ENCODE assay signal across 8 cellular contexts in the genomic region with DNA sequence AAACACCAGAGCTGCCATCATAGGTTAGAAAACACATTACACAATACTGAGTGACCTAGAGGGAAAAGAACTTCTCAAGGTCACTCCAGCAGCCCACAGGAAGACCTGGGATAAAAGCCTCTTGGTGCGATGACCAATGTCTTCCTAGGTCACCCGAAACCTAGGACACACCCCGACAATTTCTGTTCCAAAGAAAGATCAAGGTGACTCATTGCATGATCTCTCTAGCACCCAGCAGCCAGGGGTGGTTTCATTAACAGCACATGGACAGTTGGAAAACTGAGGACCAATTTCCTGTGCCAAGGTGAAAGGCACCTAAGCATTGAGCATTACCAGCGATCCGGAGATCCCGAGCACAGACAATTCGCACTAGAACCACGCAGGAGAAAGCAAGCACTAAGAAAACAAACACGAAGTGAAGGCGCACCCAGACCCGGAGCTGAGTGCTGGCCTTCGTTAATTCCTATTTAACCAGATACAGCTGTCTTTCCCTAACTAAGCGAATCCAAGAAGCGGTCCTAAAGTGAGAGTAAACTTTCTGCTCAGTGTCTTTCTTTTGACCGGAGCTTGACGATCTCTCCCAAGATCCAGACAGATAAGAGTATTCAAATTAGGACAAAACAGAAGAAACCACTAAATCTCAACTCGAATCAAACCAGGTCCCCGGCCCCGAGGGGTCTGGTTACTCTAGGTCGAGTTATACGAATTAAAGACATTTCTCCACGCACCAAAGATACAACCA.
A peak's percentile ranks its signal among the peaks of the same experiment; 100 is the strongest.
DNase-seq lines count a peak whose midpoint lies in the region; ATAC-seq lines count a peak whose summit lies in the region.

No MANE protein-coding gene starts in this region.

- H3K9me3 ChIP-seq in SK-N-MC (ENCODE audit: low read depth, low read length) (no peaks in the 10 kb centered on the region), neuron (ENCODE audit: low read length) (no peaks in the 10 kb centered on the region)

- H3K27ac ChIP-seq in SK-N-MC, result no peak overlapping the region

- DNase-seq in activated naive CD4-positive, alpha-beta T cell treated with anti-CD3 and anti-CD28 coated beads, Interleukin-2, amount 10 ng/mL, durations not matched to agents 7 days and 5 days, result no peak
- DNase-seq in activated naive CD4-positive, alpha-beta T cell (lab: John Stamatoyannopoulos, UW), result no peak
- DNase-seq in SK-N-MC (ENCODE audit: low read depth, low spot score) (no peak), fibroblast of gingiva (ENCODE audit: low read depth) (peak; percentile 38), GOT3 (lab: John Stamatoyannopoulos, UW) (no peak)

- H3K27me3 Mint-ChIP-seq in activated naive CD4-positive, alpha-beta T cell treated with anti-CD3 and anti-CD28 coated beads, Interleukin-2, amount 10 ng/mL, durations not matched to agents 7 days and 5 days, result peaks cover 65% of the 10 kb centered on the region

- H3K27ac Mint-ChIP-seq in activated naive CD4-positive, alpha-beta T cell treated with anti-CD3 and anti-CD28 coated beads, Interleukin-2, amount 10 ng/mL, durations not matched to agents 7 days and 5 days, result no peak overlapping the region

- peaks cover 4% of the 10 kb centered on the region for H3K27me3 ChIP-seq in neuron (ENCODE audit: insufficient read depth, low read length)

- no peaks in the 10 kb centered on the region for H3K36me3 ChIP-seq in SK-N-MC (ENCODE audit: insufficient read depth, low read length)
- no peaks in the 10 kb centered on the region for H3K36me3 ChIP-seq in neuron (ENCODE audit: insufficient read depth, low read length)

- H3K4me1 Mint-ChIP-seq in activated naive CD4-positive, alpha-beta T cell treated with anti-CD3 and anti-CD28 coated beads, Interleukin-2, amount 10 ng/mL, durations not matched to agents 7 days and 5 days, result peaks cover 15% of the 10 kb centered on the region

- CTCF ChIA-PET in activated naive CD4-positive, alpha-beta T cell treated with anti-CD3 and anti-CD28 coated beads, Interleukin-2, amount 10 ng/mL, durations not matched to agents 7 days and 5 days (lab: Charles Lee), result no interaction called here

- peaks cover 23% of the 10 kb centered on the region for H3K4me1 ChIP-seq in neuron (ENCODE audit: insufficient read depth, low read length)

- H2AFZ ChIP-seq in neuron (ENCODE audit: low read depth, low read length), result peak overlapping the region; percentile 99

- peak overlapping the region; percentile 51 for H3K9ac ChIP-seq in SK-N-MC (ENCODE audit: insufficient read length)

- H3K4me3 ChIP-seq in SK-N-MC (peak overlapping the region; percentile 89), neuron (ENCODE audit: low read length) (peak overlapping the region; percentile 87)

- no peaks in the 10 kb centered on the region for H3K36me3 Mint-ChIP-seq in activated naive CD4-positive, alpha-beta T cell treated with anti-CD3 and anti-CD28 coated beads, Interleukin-2, amount 10 ng/mL, durations not matched to agents 7 days and 5 days

- peak overlapping the region; percentile 48 for H3K4me3 Mint-ChIP-seq in activated naive CD4-positive, alpha-beta T cell treated with anti-CD3 and anti-CD28 coated beads, Interleukin-2, amount 10 ng/mL, durations not matched to agents 7 days and 5 days

- H3K9me3 Mint-ChIP-seq in activated naive CD4-positive, alpha-beta T cell treated with anti-CD3 and anti-CD28 coated beads, Interleukin-2, amount 10 ng/mL, durations not matched to agents 7 days and 5 days, result no peaks in the 10 kb centered on the region

- no peak for ATAC-seq in HG03342 (IDR thresholded peaks at IDR 0.05; ENCODE audit: unreplicated experiment)
- ATAC-seq in HG02970 (IDR thresholded peaks at IDR 0.05; ENCODE audit: low FRiP score, unreplicated experiment), result no peak
